20 cellular contexts compared by ENCODE assay signal in the genomic region with DNA sequence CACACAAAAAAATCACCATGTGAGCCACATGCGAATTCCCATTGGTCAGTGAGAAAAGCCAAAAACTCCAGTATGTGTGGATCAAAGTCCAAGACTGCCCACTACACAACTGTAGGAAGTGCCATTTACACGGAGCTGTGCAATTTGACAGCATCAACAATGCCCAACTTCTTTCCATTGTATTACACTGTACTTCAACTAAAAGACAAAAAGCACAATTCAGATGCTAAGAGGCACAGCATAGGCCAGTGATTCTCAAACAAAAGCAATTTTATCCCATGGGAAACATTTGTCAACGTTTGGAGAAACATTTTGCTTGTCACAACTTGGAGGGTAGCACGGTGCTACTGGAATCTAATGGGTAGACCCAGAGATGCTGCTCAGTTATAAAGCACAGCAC.
"Had no signal": no experiment of that assay in that cellular context is flagged by ENCODE, and none has a peak within 500 bp of the region (broad histone marks: within the 10 kb centered on the region; RNA-seq: fewer than 3 reads in every experiment).

No MANE protein-coding gene starts in this region.

- H3K4me3 Mint-ChIP-seq: activated B cell treated with CpG ODN at 0.5 μM for 24 hours; activated CD4-positive, alpha-beta memory T cell treated with anti-CD3 and anti-CD28 coated beads, Interleukin-2, amount 10 ng/mL, durations not matched to agents 7 days and 5 days; activated naive CD4-positive, alpha-beta T cell treated with anti-CD3 and anti-CD28 coated beads, Interleukin-2, amount 50 U/mL, for 24 hours; activated T-helper 1 cell treated with anti-CD3 and anti-CD28 coated beads, Interleukin-12 subunit alpha, Interleukin-12 subunit beta, Interleukin-2, Interleukin-4 antibody, amounts not matched to agents 30 ng/mL and 10 ng/mL and 1 ng/mL, durations not matched to agents 14 hours and 24 hours and 36 hours; effector memory CD8-positive, alpha-beta T cell; natural killer cell; T-helper 17 cell had no signal

- DNase-seq: activated B cell treated with CpG ODN at 0.5 μM for 24 hours; activated CD4-positive, alpha-beta memory T cell treated with anti-CD3 and anti-CD28 coated beads, Interleukin-2, amount 10 ng/mL, durations not matched to agents 7 days and 5 days; activated CD4-positive, alpha-beta T cell treated with anti-CD3 and anti-CD28 coated beads for 48 hours; activated gamma-delta T cell treated with Interleukin-2 at 50 U/mL for 16 hours; aorta; brain microvascular endothelial cell; central memory CD4-positive, alpha-beta T cell; effector memory CD8-positive, alpha-beta T cell; left ventricle myocardium inferior; mammary epithelial cell; midbrain; natural killer cell; stimulated activated CD4-positive, alpha-beta T cell treated with anti-CD3 and anti-CD28 coated beads, Interleukin-4, amount 100 ng/mL, for 24 hours; SW 1271; T-helper 17 cell had no signal

- H3K4me1 ChIP-seq: esophagus muscularis mucosa, left ventricle myocardium inferior, prostate gland, right atrium auricular region had no signal

- H3K27ac ChIP-seq: brain microvascular endothelial cell, esophagus muscularis mucosa, left ventricle myocardium inferior, prostate gland, right atrium auricular region had no signal

- H3K9me3 Mint-ChIP-seq: activated B cell treated with CpG ODN at 0.5 μM for 24 hours; activated CD4-positive, alpha-beta memory T cell treated with anti-CD3 and anti-CD28 coated beads, Interleukin-2, amount 10 ng/mL, durations not matched to agents 7 days and 5 days; activated naive CD4-positive, alpha-beta T cell treated with anti-CD3 and anti-CD28 coated beads, Interleukin-2, amount 50 U/mL, for 24 hours; activated T-helper 1 cell treated with anti-CD3 and anti-CD28 coated beads, Interleukin-12 subunit alpha, Interleukin-12 subunit beta, Interleukin-2, Interleukin-4 antibody, amounts not matched to agents 30 ng/mL and 10 ng/mL and 1 ng/mL, durations not matched to agents 14 hours and 24 hours and 36 hours; effector memory CD8-positive, alpha-beta T cell; natural killer cell had no signal

- H3K4me3 ChIP-seq: esophagus muscularis mucosa, left ventricle myocardium inferior, prostate gland, right atrium auricular region had no signal

- ATAC-seq: effector memory CD8-positive, alpha-beta T cell; natural killer cell; T-helper 17 cell had no signal

- H3K4me1 Mint-ChIP-seq: activated B cell treated with CpG ODN at 0.5 μM for 24 hours; activated CD4-positive, alpha-beta memory T cell treated with anti-CD3 and anti-CD28 coated beads, Interleukin-2, amount 10 ng/mL, durations not matched to agents 7 days and 5 days; activated naive CD4-positive, alpha-beta T cell treated with anti-CD3 and anti-CD28 coated beads, Interleukin-2, amount 50 U/mL, for 24 hours; natural killer cell; T-helper 17 cell had no signal

- H3K27me3 ChIP-seq: brain microvascular endothelial cell, esophagus muscularis mucosa, right atrium auricular region had no signal

- H3K27me3 Mint-ChIP-seq: activated B cell treated with CpG ODN at 0.5 μM for 24 hours; activated CD4-positive, alpha-beta memory T cell treated with anti-CD3 and anti-CD28 coated beads, Interleukin-2, amount 10 ng/mL, durations not matched to agents 7 days and 5 days; activated naive CD4-positive, alpha-beta T cell treated with anti-CD3 and anti-CD28 coated beads, Interleukin-2, amount 50 U/mL, for 24 hours; effector memory CD8-positive, alpha-beta T cell; T-helper 17 cell had no signal

- H3K9me3 ChIP-seq: esophagus muscularis mucosa, left ventricle myocardium inferior, prostate gland, right atrium auricular region had no signal

- H3K27ac Mint-ChIP-seq: activated B cell treated with CpG ODN at 0.5 μM for 24 hours; activated CD4-positive, alpha-beta memory T cell treated with anti-CD3 and anti-CD28 coated beads, Interleukin-2, amount 10 ng/mL, durations not matched to agents 7 days and 5 days; activated naive CD4-positive, alpha-beta T cell treated with anti-CD3 and anti-CD28 coated beads, Interleukin-2, amount 50 U/mL, for 24 hours; activated T-helper 1 cell treated with anti-CD3 and anti-CD28 coated beads, Interleukin-12 subunit alpha, Interleukin-12 subunit beta, Interleukin-2, Interleukin-4 antibody, amounts not matched to agents 30 ng/mL and 10 ng/mL and 1 ng/mL, durations not matched to agents 14 hours and 24 hours and 36 hours; natural killer cell; T-helper 17 cell had no signal
